1 cellular context compared by ENCODE assay signal in the genomic region with DNA sequence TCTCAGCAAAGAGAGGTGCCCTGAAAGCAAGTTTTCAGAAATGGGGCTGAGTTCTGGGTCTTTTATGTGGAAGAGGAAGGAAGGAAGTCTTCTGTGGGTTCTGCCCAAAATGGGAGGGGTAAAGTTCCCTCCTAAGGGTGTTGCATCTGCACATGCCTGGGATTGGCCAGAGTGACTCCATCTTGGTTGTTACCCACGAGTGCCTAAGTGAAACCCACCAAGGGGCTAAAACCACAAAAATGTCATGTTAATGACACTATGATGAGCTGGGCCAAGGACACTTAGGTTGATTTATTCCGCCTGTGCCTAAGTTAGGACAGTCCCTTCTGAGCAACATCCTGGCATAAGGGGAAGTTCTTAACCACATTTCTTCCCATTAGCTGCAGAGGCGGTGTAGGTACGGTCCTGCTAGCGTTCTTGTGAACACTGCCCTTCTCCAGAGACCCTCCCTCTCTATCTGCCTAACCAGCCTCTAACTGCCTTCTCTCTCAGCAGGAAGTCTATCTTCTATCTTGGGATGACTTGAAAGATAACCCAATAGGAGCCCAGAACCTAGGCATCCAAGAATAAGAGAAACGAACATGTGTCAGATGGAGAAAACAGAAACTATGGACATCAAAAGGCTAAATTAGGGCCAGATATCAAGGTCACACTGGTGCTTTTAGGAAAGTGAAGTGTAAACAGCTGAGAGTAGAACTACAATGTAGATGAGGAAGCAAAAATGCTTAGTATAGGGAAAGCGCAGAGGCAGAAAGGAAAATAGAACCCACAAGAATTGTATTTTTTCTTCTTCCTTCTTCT.
TF ChIP-seq lines count a peak whose summit lies in the region.

No MANE protein-coding gene starts in this region.

TF ChIP-seq in K562, 482 proteins besides CTCF, POLR2A, EP300 and RAD21 (continued from another document and continues in another):
- TF ChIP-seq ESRRB (CRISPR knock-in tag; IDR thresholded peaks at IDR 0.05; ENCODE audit: borderline replicate concordance), result 0 out of 2 replicates have a peak, but pooled peaks have one; percentile 33
- TF ChIP-seq ZNF12 (CRISPR knock-in tag; IDR thresholded peaks at IDR 0.05), result peak; percentile 86; the same call in 1 of the 2 replicates
- TF ChIP-seq TSHZ1 (CRISPR knock-in tag; IDR thresholded peaks at IDR 0.05), result peak; percentile 95
- no peak for TF ChIP-seq COPS2 (conservative IDR thresholded peaks at IDR 0.05)
- TF ChIP-seq PTRF (tag; IDR thresholded peaks at IDR 0.05), result peak; percentile 86
- no peak for TF ChIP-seq TARDBP (IDR thresholded peaks at IDR 0.05)
- peak; percentile 74; the same call in 1 of the 2 replicates for TF ChIP-seq ZBTB34 (CRISPR knock-in tag; IDR thresholded peaks at IDR 0.05)
- TF ChIP-seq ZNF239 (CRISPR knock-in tag; IDR thresholded peaks at IDR 0.05), result peak; percentile 86
- TF ChIP-seq, protein P1, sequence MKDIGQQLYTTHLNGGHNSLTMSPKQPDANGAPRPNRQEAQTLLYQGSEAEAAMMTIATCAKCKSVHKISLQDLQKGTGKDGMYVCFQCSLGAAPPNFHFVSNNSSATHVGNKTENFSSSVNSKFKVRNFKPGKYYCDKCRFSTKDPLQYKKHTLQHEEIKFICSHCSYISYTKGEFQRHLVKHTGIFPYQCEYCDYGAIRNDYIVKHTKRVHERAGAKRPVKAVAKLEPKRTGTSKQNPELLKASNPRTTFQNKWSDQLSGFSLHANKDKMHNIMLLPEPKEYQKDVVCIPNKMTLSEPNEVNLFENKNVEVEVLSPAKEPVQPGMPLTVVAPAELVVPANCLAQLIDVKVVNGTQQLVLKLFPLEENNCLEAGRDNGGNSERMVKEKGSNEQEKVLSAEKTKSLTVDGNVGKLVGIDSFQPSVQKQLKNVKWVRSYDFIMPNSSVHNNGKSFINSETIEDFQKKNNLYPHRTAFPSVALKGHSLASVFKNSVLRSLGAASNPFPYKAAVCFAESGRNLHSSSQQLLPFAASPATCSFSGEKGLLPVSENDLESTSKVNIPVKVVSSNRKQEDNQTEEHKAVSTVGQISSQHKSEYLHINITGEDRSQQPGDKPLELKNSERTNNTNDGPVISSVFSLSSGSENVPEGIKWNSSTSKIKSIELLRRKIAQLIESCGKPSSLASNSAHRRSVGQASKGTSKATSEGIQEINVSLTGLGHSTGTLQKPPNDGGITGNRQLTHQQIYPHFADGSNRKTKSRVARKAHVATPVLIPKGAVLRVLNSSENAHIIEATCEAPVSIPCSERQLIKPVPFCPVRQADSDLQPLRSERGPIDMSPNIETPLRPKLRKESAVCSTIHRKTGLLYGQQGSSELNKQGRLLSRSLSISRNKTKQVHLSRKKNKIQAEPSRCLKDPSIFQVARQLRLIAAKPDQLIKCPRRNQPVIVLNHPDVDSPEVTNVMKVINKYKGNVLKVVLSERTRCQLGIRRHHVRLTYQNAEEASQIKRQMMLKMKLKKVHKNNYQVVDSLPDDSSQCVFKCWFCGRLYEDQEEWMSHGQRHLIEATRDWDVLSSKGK (CRISPR knock-in tag; IDR thresholded peaks at IDR 0.05), result no peak
- peak; percentile 99 for TF ChIP-seq SMAD4 (CRISPR knock-in tag; conservative IDR thresholded peaks at IDR 0.05)
- TF ChIP-seq, protein P2, sequence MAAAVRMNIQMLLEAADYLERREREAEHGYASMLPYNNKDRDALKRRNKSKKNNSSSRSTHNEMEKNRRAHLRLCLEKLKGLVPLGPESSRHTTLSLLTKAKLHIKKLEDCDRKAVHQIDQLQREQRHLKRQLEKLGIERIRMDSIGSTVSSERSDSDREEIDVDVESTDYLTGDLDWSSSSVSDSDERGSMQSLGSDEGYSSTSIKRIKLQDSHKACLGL (CRISPR knock-in tag; IDR thresholded peaks at IDR 0.05; ENCODE audit: borderline replicate concordance, poor library complexity, severe bottlenecking), result peak; percentile 18
- no peak for TF ChIP-seq SRSF3 (IDR thresholded peaks at IDR 0.05; ENCODE audit: insufficient read depth, low read length)
- peak; percentile 87 for TF ChIP-seq ZNF79 (CRISPR knock-in tag; IDR thresholded peaks at IDR 0.05; ENCODE audit: low read depth)
- TF ChIP-seq ZNF212 (CRISPR knock-in tag; IDR thresholded peaks at IDR 0.05), result peak; percentile 76; the same call in 1 of the 2 replicates
- peak; percentile 46 for TF ChIP-seq NFE2L1 (tag; IDR thresholded peaks at IDR 0.05; ENCODE audit: borderline replicate concordance, low read depth)
- no peak; the same call in 1 of the 2 replicates for TF ChIP-seq ETV5 (CRISPR knock-in tag; IDR thresholded peaks at IDR 0.05; ENCODE audit: low read depth)
- peak; percentile 95 for TF ChIP-seq ZNF586 (CRISPR knock-in tag; conservative IDR thresholded peaks at IDR 0.05)
- peak; percentile 99 for TF ChIP-seq DMBX1 (CRISPR knock-in tag; IDR thresholded peaks at IDR 0.05; ENCODE audit: borderline replicate concordance)
- peak; percentile 92 for TF ChIP-seq TCF15 (CRISPR knock-in tag; IDR thresholded peaks at IDR 0.05)
- TF ChIP-seq, protein P3, sequence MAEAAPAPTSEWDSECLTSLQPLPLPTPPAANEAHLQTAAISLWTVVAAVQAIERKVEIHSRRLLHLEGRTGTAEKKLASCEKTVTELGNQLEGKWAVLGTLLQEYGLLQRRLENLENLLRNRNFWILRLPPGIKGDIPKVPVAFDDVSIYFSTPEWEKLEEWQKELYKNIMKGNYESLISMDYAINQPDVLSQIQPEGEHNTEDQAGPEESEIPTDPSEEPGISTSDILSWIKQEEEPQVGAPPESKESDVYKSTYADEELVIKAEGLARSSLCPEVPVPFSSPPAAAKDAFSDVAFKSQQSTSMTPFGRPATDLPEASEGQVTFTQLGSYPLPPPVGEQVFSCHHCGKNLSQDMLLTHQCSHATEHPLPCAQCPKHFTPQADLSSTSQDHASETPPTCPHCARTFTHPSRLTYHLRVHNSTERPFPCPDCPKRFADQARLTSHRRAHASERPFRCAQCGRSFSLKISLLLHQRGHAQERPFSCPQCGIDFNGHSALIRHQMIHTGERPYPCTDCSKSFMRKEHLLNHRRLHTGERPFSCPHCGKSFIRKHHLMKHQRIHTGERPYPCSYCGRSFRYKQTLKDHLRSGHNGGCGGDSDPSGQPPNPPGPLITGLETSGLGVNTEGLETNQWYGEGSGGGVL (CRISPR knock-in tag; IDR thresholded peaks at IDR 0.05), result peak; percentile 94
- TF ChIP-seq, protein P4, sequence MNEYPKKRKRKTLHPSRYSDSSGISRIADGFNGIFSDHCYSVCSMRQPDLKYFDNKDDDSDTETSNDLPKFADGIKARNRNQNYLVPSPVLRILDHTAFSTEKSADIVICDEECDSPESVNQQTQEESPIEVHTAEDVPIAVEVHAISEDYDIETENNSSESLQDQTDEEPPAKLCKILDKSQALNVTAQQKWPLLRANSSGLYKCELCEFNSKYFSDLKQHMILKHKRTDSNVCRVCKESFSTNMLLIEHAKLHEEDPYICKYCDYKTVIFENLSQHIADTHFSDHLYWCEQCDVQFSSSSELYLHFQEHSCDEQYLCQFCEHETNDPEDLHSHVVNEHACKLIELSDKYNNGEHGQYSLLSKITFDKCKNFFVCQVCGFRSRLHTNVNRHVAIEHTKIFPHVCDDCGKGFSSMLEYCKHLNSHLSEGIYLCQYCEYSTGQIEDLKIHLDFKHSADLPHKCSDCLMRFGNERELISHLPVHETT (CRISPR knock-in tag; conservative IDR thresholded peaks at IDR 0.05 in 1 of 2, IDR thresholded peaks at IDR 0.05 in 1 of 2), result peak in 1 of 2 experiments; percentile 96; a peak in 2 of 4 replicates
- TF ChIP-seq ZNF668 (CRISPR knock-in tag; IDR thresholded peaks at IDR 0.05), result peak; percentile 94
- TF ChIP-seq ZNF592 (IDR thresholded peaks at IDR 0.05), result peak; percentile 100
- TF ChIP-seq HMG20B (CRISPR knock-in tag; IDR thresholded peaks at IDR 0.05), result 0 out of 2 replicates have a peak, but pooled peaks have one; percentile 27
- peak; percentile 93; the same call in 1 of the 2 replicates for TF ChIP-seq NR4A1 (CRISPR knock-in tag; IDR thresholded peaks at IDR 0.05)
- peak; percentile 90 for TF ChIP-seq NR4A1 (tag; IDR thresholded peaks at IDR 0.05)
- TF ChIP-seq BDP1 (IDR thresholded peaks at IDR 0.05; ENCODE audit: insufficient read depth, insufficient read length), result no peak
- peak; percentile 76 for TF ChIP-seq TCF3 (CRISPR knock-in tag; IDR thresholded peaks at IDR 0.05)
- peak; percentile 81; the same call in 1 of the 2 replicates for TF ChIP-seq ZNF165 (CRISPR knock-in tag; IDR thresholded peaks at IDR 0.05; ENCODE audit: borderline replicate concordance)
- TF ChIP-seq MAFF (IDR thresholded peaks at IDR 0.05; ENCODE audit: low read length), result no peak
- peak; percentile 92 for TF ChIP-seq ZNF589 (CRISPR knock-in tag; IDR thresholded peaks at IDR 0.05; ENCODE audit: low read depth)
- TF ChIP-seq ZNF507 (tag; conservative IDR thresholded peaks at IDR 0.05), result 0 out of 2 replicates have a peak, but pooled peaks have one; percentile 24
- TF ChIP-seq KDM1A (IDR thresholded peaks at IDR 0.05), result no peak
- peak; percentile 68; the same call in 1 of the 2 replicates for TF ChIP-seq ZKSCAN3 (CRISPR knock-in tag; IDR thresholded peaks at IDR 0.05)
- TF ChIP-seq, protein P5, sequence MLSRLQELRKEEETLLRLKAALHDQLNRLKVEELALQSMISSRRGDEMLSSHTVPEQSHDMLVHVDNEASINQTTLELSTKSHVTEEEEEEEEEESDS (CRISPR knock-in tag; IDR thresholded peaks at IDR 0.05), result 0 out of 2 replicates have a peak, but pooled peaks have one; percentile 34
- TF ChIP-seq NR2F6 (CRISPR knock-in tag; IDR thresholded peaks at IDR 0.05), result no peak
- TF ChIP-seq CREB5 (CRISPR knock-in tag; IDR thresholded peaks at IDR 0.05), result 0 out of 2 replicates have a peak, but pooled peaks have one; percentile 77
- peak; percentile 96; the same call in 1 of the 2 replicates for TF ChIP-seq HSF4 (CRISPR knock-in tag; IDR thresholded peaks at IDR 0.05; ENCODE audit: borderline replicate concordance)
- peak; percentile 84 for TF ChIP-seq ZFP1 (CRISPR knock-in tag; IDR thresholded peaks at IDR 0.05)
